1 cellular context compared by ENCODE assay signal in genomic region chr9:129111762-129112151, GRCh38.
A peak's percentile ranks its signal among the peaks of the same experiment; 100 is the strongest.
TF ChIP-seq lines count a peak whose summit lies in the region.

No MANE protein-coding gene starts in this region.

TF ChIP-seq in HEK293, 187 proteins besides CTCF, POLR2A, EP300 and RAD21 (continued from another document and continues in another):
- TF ChIP-seq, protein P1, sequence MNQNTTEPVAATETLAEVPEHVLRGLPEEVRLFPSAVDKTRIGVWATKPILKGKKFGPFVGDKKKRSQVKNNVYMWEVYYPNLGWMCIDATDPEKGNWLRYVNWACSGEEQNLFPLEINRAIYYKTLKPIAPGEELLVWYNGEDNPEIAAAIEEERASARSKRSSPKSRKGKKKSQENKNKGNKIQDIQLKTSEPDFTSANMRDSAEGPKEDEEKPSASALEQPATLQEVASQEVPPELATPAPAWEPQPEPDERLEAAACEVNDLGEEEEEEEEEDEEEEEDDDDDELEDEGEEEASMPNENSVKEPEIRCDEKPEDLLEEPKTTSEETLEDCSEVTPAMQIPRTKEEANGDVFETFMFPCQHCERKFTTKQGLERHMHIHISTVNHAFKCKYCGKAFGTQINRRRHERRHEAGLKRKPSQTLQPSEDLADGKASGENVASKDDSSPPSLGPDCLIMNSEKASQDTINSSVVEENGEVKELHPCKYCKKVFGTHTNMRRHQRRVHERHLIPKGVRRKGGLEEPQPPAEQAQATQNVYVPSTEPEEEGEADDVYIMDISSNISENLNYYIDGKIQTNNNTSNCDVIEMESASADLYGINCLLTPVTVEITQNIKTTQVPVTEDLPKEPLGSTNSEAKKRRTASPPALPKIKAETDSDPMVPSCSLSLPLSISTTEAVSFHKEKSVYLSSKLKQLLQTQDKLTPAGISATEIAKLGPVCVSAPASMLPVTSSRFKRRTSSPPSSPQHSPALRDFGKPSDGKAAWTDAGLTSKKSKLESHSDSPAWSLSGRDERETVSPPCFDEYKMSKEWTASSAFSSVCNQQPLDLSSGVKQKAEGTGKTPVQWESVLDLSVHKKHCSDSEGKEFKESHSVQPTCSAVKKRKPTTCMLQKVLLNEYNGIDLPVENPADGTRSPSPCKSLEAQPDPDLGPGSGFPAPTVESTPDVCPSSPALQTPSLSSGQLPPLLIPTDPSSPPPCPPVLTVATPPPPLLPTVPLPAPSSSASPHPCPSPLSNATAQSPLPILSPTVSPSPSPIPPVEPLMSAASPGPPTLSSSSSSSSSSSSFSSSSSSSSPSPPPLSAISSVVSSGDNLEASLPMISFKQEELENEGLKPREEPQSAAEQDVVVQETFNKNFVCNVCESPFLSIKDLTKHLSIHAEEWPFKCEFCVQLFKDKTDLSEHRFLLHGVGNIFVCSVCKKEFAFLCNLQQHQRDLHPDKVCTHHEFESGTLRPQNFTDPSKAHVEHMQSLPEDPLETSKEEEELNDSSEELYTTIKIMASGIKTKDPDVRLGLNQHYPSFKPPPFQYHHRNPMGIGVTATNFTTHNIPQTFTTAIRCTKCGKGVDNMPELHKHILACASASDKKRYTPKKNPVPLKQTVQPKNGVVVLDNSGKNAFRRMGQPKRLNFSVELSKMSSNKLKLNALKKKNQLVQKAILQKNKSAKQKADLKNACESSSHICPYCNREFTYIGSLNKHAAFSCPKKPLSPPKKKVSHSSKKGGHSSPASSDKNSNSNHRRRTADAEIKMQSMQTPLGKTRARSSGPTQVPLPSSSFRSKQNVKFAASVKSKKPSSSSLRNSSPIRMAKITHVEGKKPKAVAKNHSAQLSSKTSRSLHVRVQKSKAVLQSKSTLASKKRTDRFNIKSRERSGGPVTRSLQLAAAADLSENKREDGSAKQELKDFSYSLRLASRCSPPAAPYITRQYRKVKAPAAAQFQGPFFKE (tag by site-specific recombination; IDR thresholded peaks at IDR 0.05; ENCODE audit: borderline replicate concordance) = no peak
- TF ChIP-seq ZNF704 (tag by site-specific recombination; IDR thresholded peaks at IDR 0.05) (no peak), ZNF10 (tag by site-specific recombination; IDR thresholded peaks at IDR 0.05) (0 out of 2 replicates have a peak, but pooled peaks have one; percentile 36), SP2 (tag by site-specific recombination; IDR thresholded peaks at IDR 0.05) (peak; percentile 54), ZNF623 (tag by site-specific recombination; IDR thresholded peaks at IDR 0.05) (no peak), ZBTB20 (tag by site-specific recombination; IDR thresholded peaks at IDR 0.05) (peak; percentile 70), ZNF391 (tag by site-specific recombination; IDR thresholded peaks at IDR 0.05; ENCODE audit: borderline replicate concordance, low read depth) (no peak), ZBTB6 (tag by site-specific recombination; IDR thresholded peaks at IDR 0.05) (no peak), ZNF660 (tag by site-specific recombination; IDR thresholded peaks at IDR 0.05) (no peak), ZSCAN4 (tag by site-specific recombination; IDR thresholded peaks at IDR 0.05) (no peak), ZNF292 (tag by site-specific recombination; IDR thresholded peaks at IDR 0.05; ENCODE audit: borderline replicate concordance, low read depth) (no peak), ZNF529 (tag by site-specific recombination; IDR thresholded peaks at IDR 0.05; ENCODE audit: insufficient replicate concordance) (no peak), ZNF777 (tag by site-specific recombination; IDR thresholded peaks at IDR 0.05; ENCODE audit: borderline replicate concordance) (no peak), ZNF16 (tag by site-specific recombination; IDR thresholded peaks at IDR 0.05; ENCODE audit: low read depth) (no peak), ZNF596 (tag by site-specific recombination; IDR thresholded peaks at IDR 0.05) (no peak), ZNF76 (tag by site-specific recombination; IDR thresholded peaks at IDR 0.05; ENCODE audit: borderline replicate concordance, low read depth) (no peak), ZFP41 (tag by site-specific recombination; IDR thresholded peaks at IDR 0.05; ENCODE audit: borderline replicate concordance) (no peak), ZNF133 (tag by site-specific recombination; IDR thresholded peaks at IDR 0.05) (no peak), ZNF404 (tag by site-specific recombination; IDR thresholded peaks at IDR 0.05) (no peak), ZNF426 (tag by site-specific recombination; IDR thresholded peaks at IDR 0.05) (no peak), ZNF24 (tag by site-specific recombination; IDR thresholded peaks at IDR 0.05) (no peak), ZNF530 (tag by site-specific recombination; IDR thresholded peaks at IDR 0.05; ENCODE audit: low read depth) (0 out of 2 replicates have a peak, but pooled peaks have one; percentile 5), ZBTB7A (tag by site-specific recombination; IDR thresholded peaks at IDR 0.05; ENCODE audit: low read depth) (peak; percentile 43; the same call in 1 of the 2 replicates), ZNF654 (tag by site-specific recombination; IDR thresholded peaks at IDR 0.05; ENCODE audit: low read depth) (no peak), ZNF549 (tag by site-specific recombination; IDR thresholded peaks at IDR 0.05) (no peak), SP3 (tag by site-specific recombination; IDR thresholded peaks at IDR 0.05) (peak; percentile 50), ZNF670 (tag by site-specific recombination; IDR thresholded peaks at IDR 0.05; ENCODE audit: low read depth) (no peak), KLF1 (tag by site-specific recombination; IDR thresholded peaks at IDR 0.05) (0 out of 2 replicates have a peak, but pooled peaks have one; percentile 12), PRDM4 (tag by site-specific recombination; IDR thresholded peaks at IDR 0.05) (0 out of 2 replicates have a peak, but pooled peaks have one; percentile 31), ZNF747 (tag by site-specific recombination; IDR thresholded peaks at IDR 0.05) (no peak), ZNF600 (tag by site-specific recombination; IDR thresholded peaks at IDR 0.05) (peak; percentile 64), ZNF561 (tag by site-specific recombination; IDR thresholded peaks at IDR 0.05; ENCODE audit: borderline replicate concordance) (no peak), BCL6B (tag by site-specific recombination; IDR thresholded peaks at IDR 0.05) (no peak), GLIS1 (tag by site-specific recombination; IDR thresholded peaks at IDR 0.05) (peak; percentile 82), ZNF610 (tag by site-specific recombination; IDR thresholded peaks at IDR 0.05; ENCODE audit: borderline replicate concordance) (no peak), FEZF1 (tag by site-specific recombination; IDR thresholded peaks at IDR 0.05) (no peak), ZNF114 (tag by site-specific recombination; IDR thresholded peaks at IDR 0.05) (no peak), ZNF768 (tag by site-specific recombination; IDR thresholded peaks at IDR 0.05) (no peak), YY1 (tag by site-specific recombination; IDR thresholded peaks at IDR 0.05) (no peak), SP7 (tag by site-specific recombination; IDR thresholded peaks at IDR 0.05) (peak; percentile 48; the same call in 1 of the 2 replicates), EGR2 (tag by site-specific recombination; IDR thresholded peaks at IDR 0.05; ENCODE audit: low read depth) (peak; percentile 88), ZNF629 (tag by site-specific recombination; IDR thresholded peaks at IDR 0.05) (peak; percentile 33), ZEB2 (tag by site-specific recombination; IDR thresholded peaks at IDR 0.05) (peak; percentile 57; the same call in 1 of the 2 replicates)
- TF ChIP-seq, protein P2, sequence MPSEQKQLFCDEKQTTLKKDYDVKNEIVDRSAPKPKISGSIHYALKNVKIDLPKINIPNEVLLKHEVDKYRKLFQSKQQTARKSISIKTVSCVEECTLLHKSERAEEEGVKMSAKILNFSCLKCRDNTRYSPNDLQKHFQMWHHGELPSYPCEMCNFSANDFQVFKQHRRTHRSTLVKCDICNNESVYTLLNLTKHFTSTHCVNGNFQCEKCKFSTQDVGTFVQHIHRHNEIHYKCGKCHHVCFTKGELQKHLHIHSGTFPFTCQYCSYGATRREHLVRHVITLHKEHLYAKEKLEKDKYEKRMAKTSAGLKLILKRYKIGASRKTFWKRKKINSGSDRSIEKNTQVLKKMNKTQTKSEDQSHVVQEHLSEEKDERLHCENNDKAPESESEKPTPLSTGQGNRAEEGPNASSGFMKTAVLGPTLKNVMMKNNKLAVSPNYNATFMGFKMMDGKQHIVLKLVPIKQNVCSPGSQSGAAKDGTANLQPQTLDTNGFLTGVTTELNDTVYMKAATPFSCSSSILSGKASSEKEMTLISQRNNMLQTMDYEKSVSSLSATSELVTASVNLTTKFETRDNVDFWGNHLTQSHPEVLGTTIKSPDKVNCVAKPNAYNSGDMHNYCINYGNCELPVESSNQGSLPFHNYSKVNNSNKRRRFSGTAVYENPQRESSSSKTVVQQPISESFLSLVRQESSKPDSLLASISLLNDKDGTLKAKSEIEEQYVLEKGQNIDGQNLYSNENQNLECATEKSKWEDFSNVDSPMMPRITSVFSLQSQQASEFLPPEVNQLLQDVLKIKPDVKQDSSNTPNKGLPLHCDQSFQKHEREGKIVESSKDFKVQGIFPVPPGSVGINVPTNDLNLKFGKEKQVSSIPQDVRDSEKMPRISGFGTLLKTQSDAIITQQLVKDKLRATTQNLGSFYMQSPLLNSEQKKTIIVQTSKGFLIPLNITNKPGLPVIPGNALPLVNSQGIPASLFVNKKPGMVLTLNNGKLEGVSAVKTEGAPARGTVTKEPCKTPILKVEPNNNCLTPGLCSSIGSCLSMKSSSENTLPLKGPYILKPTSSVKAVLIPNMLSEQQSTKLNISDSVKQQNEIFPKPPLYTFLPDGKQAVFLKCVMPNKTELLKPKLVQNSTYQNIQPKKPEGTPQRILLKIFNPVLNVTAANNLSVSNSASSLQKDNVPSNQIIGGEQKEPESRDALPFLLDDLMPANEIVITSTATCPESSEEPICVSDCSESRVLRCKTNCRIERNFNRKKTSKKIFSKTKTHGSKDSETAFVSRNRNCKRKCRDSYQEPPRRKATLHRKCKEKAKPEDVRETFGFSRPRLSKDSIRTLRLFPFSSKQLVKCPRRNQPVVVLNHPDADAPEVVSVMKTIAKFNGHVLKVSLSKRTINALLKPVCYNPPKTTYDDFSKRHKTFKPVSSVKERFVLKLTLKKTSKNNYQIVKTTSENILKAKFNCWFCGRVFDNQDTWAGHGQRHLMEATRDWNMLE (tag by site-specific recombination; conservative IDR thresholded peaks at IDR 0.05; ENCODE audit: low read depth) = no peak
- TF ChIP-seq, protein P3, sequence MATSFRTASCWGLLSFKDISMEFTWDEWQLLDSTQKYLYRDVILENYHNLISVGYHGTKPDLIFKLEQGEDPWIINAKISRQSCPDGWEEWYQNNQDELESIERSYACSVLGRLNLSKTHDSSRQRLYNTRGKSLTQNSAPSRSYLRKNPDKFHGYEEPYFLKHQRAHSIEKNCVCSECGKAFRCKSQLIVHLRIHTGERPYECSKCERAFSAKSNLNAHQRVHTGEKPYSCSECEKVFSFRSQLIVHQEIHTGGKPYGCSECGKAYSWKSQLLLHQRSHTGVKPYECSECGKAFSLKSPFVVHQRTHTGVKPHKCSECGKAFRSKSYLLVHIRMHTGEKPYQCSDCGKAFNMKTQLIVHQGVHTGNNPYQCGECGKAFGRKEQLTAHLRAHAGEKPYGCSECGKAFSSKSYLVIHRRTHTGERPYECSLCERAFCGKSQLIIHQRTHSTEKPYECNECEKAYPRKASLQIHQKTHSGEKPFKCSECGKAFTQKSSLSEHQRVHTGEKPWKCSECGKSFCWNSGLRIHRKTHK (tag by site-specific recombination; IDR thresholded peaks at IDR 0.05) = no peak
